ENCODE assay signal across 15 cellular contexts in the genomic region with DNA sequence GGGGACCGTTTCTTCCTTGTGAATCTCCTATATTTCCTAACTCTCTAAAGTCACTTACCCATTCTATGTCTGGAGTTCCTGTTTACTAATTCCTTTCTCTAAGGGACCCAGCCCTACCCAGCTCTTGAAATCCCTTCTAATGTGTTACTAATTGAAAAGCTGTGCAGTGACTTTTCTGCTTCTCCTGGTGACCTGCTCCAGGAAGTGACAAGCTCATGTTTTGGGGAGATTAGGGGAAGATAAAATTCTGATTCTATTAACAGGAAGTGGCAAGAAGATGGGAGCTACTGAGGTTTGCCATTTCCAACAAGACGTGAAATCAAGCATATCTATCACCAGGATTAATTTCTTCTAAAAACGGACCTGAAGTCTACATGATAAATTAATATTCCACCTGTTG. TPM values are rescaled to one million over a fixed set of nuclear protein-coding genes. Genes with fewer than 3 reads are reported as not detected.
DNase-seq lines count a peak whose midpoint lies in the region; ATAC-seq, FAIRE-seq and TF ChIP-seq lines count a peak whose summit lies in the region.
"Had no signal": no experiment of that assay in that cellular context is flagged by ENCODE, and none has a peak within 500 bp of the region (broad histone marks: within the 10 kb centered on the region; RNA-seq: fewer than 3 reads in every experiment).

No MANE protein-coding gene starts in this region.

- DNase-seq in CD8-positive, alpha-beta T cell: no peak
- peak in 1 of 2 experiments; percentile 48 for DNase-seq in HL-60 (ENCODE audit: low read depth in 1 of 2, low spot score in 1 of 2)
- DNase-seq in activated B cell treated with CpG ODN at 0.5 μM for 24 hours: no peak
- peak; percentile 51 for DNase-seq in kidney tubule cell (ENCODE audit: low spot score)
- no peak for DNase-seq in D341Med (ENCODE audit: low spot score)
- DNase-seq in small intestine: no peak
- DNase-seq: amniotic stem cell, HFFc6, NCI-H1092 treated with DMSO at 0.1 percent for 48 hours, testis had no signal

- FAIRE-seq in small intestine (lab: Jason Lieb, UNC): no peak
- FAIRE-seq: colon had no signal

- H3K36me3 ChIP-seq in CD8-positive, alpha-beta T cell (ENCODE audit: insufficient read depth, low read length): no peaks in the 10 kb centered on the region
- no peaks in the 10 kb centered on the region for H3K36me3 ChIP-seq in small intestine (ENCODE audit: control insufficient read depth in 2 of 2, insufficient read depth in 2 of 2, low read length in 2 of 2)

- intact Hi-C loops in CD8-positive, alpha-beta T cell (cut with DNase I, micrococcal nuclease): loop anchor here in 1 of 2 experiments (5.0 kb wide), 1 partner anchor 38 kb away; no protein-coding TSS in a partner anchor
- intact Hi-C loops in activated B cell treated with CpG ODN at 0.5 μM for 24 hours (cut with micrococcal nuclease): loop anchor here (5.0 kb wide), 1 partner anchor 33 kb away; no protein-coding TSS in a partner anchor

- H3K27me3 ChIP-seq in CD8-positive, alpha-beta T cell (ENCODE audit: insufficient read depth, low read length): no peaks in the 10 kb centered on the region
- no peaks in the 10 kb centered on the region for H3K27me3 ChIP-seq in HL-60 (ENCODE audit: insufficient read depth, poor library complexity, severe bottlenecking)
- H3K27me3 ChIP-seq in small intestine (ENCODE audit: control insufficient read depth in 2 of 2, insufficient read depth in 2 of 2, low read length in 2 of 2): no peaks in the 10 kb centered on the region
- H3K27me3 ChIP-seq: testis had no signal

- peak overlapping the region; percentile 6 for H3K4me3 Mint-ChIP-seq in CD8-positive, alpha-beta T cell
- H3K4me3 Mint-ChIP-seq in activated B cell treated with CpG ODN at 0.5 μM for 24 hours: no peak overlapping the region
- H3K4me3 Mint-ChIP-seq: HFFc6 had no signal

- no peaks in the 10 kb centered on the region for H3K9me3 Mint-ChIP-seq in CD8-positive, alpha-beta T cell
- peaks cover 2% of the 10 kb centered on the region for H3K9me3 Mint-ChIP-seq in activated B cell treated with CpG ODN at 0.5 μM for 24 hours

- CTCF ChIA-PET in CD8-positive, alpha-beta T cell (lab: Charles Lee): interaction anchor here (1.1 kb wide), 1 partner anchor 30 kb away, joined by 3 read pairs; no protein-coding TSS in a partner anchor
- CTCF ChIA-PET in activated B cell treated with CpG ODN at 0.5 μM for 24 hours (lab: Charles Lee): interaction anchor here (0.6 to 0.7 kb wide), 2 partner anchors 8 to 1178 kb away, joined by 3 read pairs; no protein-coding TSS in a partner anchor

- peaks cover 4% of the 10 kb centered on the region for H3K36me3 Mint-ChIP-seq in CD8-positive, alpha-beta T cell
- peaks cover 2% of the 10 kb centered on the region for H3K36me3 Mint-ChIP-seq in activated B cell treated with CpG ODN at 0.5 μM for 24 hours (ENCODE audit: low read depth)

- no peak for ATAC-seq in CD8-positive, alpha-beta T cell
- ATAC-seq in activated B cell treated with CpG ODN at 0.5 μM for 24 hours (ENCODE audit: low read depth) (no peak), HG03354 (IDR thresholded peaks at IDR 0.05; ENCODE audit: poor library complexity, severe bottlenecking, unreplicated experiment) (no peak), GM19452 (IDR thresholded peaks at IDR 0.05; ENCODE audit: unreplicated experiment) (no peak)

- H3K4me3 ChIP-seq in CD8-positive, alpha-beta T cell (ENCODE audit: low read depth, low read length): no peak overlapping the region
- H3K4me3 ChIP-seq in HL-60 (replicated peaks; ENCODE audit: insufficient read depth, low read length) (no peak overlapping the region), small intestine (ENCODE audit: low read depth in 1 of 2, low read length in 2 of 2) (no peak overlapping the region)
- H3K4me3 ChIP-seq: smooth muscle cell, testis had no signal

- peaks cover 16% of the 10 kb centered on the region for H3K4me1 ChIP-seq in CD8-positive, alpha-beta T cell (ENCODE audit: insufficient read depth, low read length)
- H3K4me1 ChIP-seq in small intestine (ENCODE audit: control insufficient read depth in 2 of 2, insufficient read depth in 1 of 2, low read depth in 1 of 2, low read length in 1 of 2): no peaks in the 10 kb centered on the region
- H3K4me1 ChIP-seq: testis had no signal

- peak overlapping the region; percentile 52 for H3K27ac Mint-ChIP-seq in CD8-positive, alpha-beta T cell
- peak overlapping the region; percentile 54 for H3K27ac Mint-ChIP-seq in activated B cell treated with CpG ODN at 0.5 μM for 24 hours
- H3K27ac Mint-ChIP-seq: HFFc6 had no signal

- H3K4me1 Mint-ChIP-seq in CD8-positive, alpha-beta T cell (ENCODE audit: low read depth): peaks cover 40% of the 10 kb centered on the region
- H3K4me1 Mint-ChIP-seq in activated B cell treated with CpG ODN at 0.5 μM for 24 hours: peaks cover 48% of the 10 kb centered on the region

- no peak overlapping the region for H3K27ac ChIP-seq in CD8-positive, alpha-beta T cell (ENCODE audit: low read depth, low read length)
- H3K27ac ChIP-seq in HL-60 (replicated peaks) (peak overlapping the region; percentile 68), small intestine (ENCODE audit: low read depth in 1 of 2, low read length in 1 of 2) (no peak overlapping the region)
- H3K27ac ChIP-seq: testis had no signal

- H3K9me3 ChIP-seq in CD8-positive, alpha-beta T cell (ENCODE audit: low read length): no peaks in the 10 kb centered on the region
- H3K9me3 ChIP-seq in small intestine (ENCODE audit: control insufficient read depth, low read depth): no peaks in the 10 kb centered on the region
- H3K9me3 ChIP-seq: testis had no signal

- 45 to 59% (median 56%) methylated on average over 3 of the region's 3 CpGs for WGBS in small intestine, 3 donors

- TF ChIP-seq CTCF in CD8-positive, alpha-beta T cell (IDR thresholded peaks at IDR 0.05): no peak
- no peak for TF ChIP-seq CTCF in HL-60 (IDR thresholded peaks at IDR 0.05; ENCODE audit: insufficient read depth, low read length)
- TF ChIP-seq CTCF in activated B cell treated with CpG ODN at 0.5 μM for 24 hours (IDR thresholded peaks at IDR 0.05): no peak

- no peaks in the 10 kb centered on the region for H3K27me3 Mint-ChIP-seq in CD8-positive, alpha-beta T cell (ENCODE audit: low read depth)
- no peaks in the 10 kb centered on the region for H3K27me3 Mint-ChIP-seq in activated B cell treated with CpG ODN at 0.5 μM for 24 hours

- POLR2A ChIA-PET in CD8-positive, alpha-beta T cell (lab: Charles Lee): interaction anchor here (0.9 kb wide), 1 partner anchor 126 kb away, joined by 3 read pairs; no protein-coding TSS in a partner anchor
- POLR2A ChIA-PET in activated B cell treated with CpG ODN at 0.5 μM for 24 hours (lab: Charles Lee): no interaction called here

RNA-seq across cellular contexts. Expression of a gene that starts 4.1 kb away (rescaled TPM):
- 10 to 100 TPM; 45.8 to 47.0 TPM for total RNA-seq in CD8-positive, alpha-beta T cell
- total RNA-seq in activated B cell treated with CpG ODN at 0.5 μM for 24 hours: 48.7 and 49.7 TPM in 2 replicates
- polyA plus RNA-seq in small intestine: 10 to 100 TPM in 1 of 3 donors, 1 to 10 TPM in 2; 3.1 to 11.9 (median 7.0) TPM
- total RNA-seq: HFFc6, osteocyte had no signal
- polyA plus RNA-seq: smooth muscle cell had no signal
